ENCODE assay signal across 1 cellular context in genomic region chrX:2500091-2500680, GRCh38.
TF ChIP-seq lines count a peak whose summit lies in the region.

No MANE protein-coding gene starts in this region.

TF ChIP-seq in WTC11, 78 proteins besides CTCF, POLR2A, EP300 and RAD21 (continued from another document):
- TF ChIP-seq ATF6 (CRISPR knock-in tag; IDR thresholded peaks at IDR 0.05) (no peak), SP1 (CRISPR knock-in tag; conservative IDR thresholded peaks at IDR 0.05) (peak; percentile 10; the same call in 1 of the 2 replicates), TEAD4 (CRISPR knock-in tag; IDR thresholded peaks at IDR 0.05) (no peak), CREB1 (CRISPR knock-in tag; IDR thresholded peaks at IDR 0.05) (no peak), MLX (CRISPR knock-in tag; IDR thresholded peaks at IDR 0.05) (no peak), E2F1 (CRISPR knock-in tag; IDR thresholded peaks at IDR 0.05) (no peak), ZNF423 (CRISPR knock-in tag; IDR thresholded peaks at IDR 0.05) (peak; percentile 74), SMAD4 (CRISPR knock-in tag; IDR thresholded peaks at IDR 0.05) (no peak), ZMAT4 (CRISPR knock-in tag; IDR thresholded peaks at IDR 0.05) (no peak), NFYB (CRISPR knock-in tag; conservative IDR thresholded peaks at IDR 0.05; ENCODE audit: low read depth) (no peak), SOX15 (CRISPR knock-in tag; IDR thresholded peaks at IDR 0.05) (no peak), ZBTB21 (CRISPR knock-in tag; IDR thresholded peaks at IDR 0.05; ENCODE audit: borderline replicate concordance) (peak; percentile 46; the same call in 1 of the 2 replicates), FOXP1 (CRISPR knock-in tag; IDR thresholded peaks at IDR 0.05; ENCODE audit: borderline replicate concordance) (0 out of 2 replicates have a peak, but pooled peaks have one; percentile 55), ZNF121 (CRISPR knock-in tag; IDR thresholded peaks at IDR 0.05) (no peak), MAX (CRISPR knock-in tag; IDR thresholded peaks at IDR 0.05) (no peak), EMX1 (CRISPR knock-in tag; IDR thresholded peaks at IDR 0.05) (no peak), NR2C2 (CRISPR knock-in tag; IDR thresholded peaks at IDR 0.05) (no peak), SMAD3 (CRISPR knock-in tag; IDR thresholded peaks at IDR 0.05; ENCODE audit: borderline replicate concordance) (no peak), NR3C1 (CRISPR knock-in tag; conservative IDR thresholded peaks at IDR 0.05; ENCODE audit: low read depth) (no peak), PRDM15 (CRISPR knock-in tag; IDR thresholded peaks at IDR 0.05) (no peak), ZNF138 (CRISPR knock-in tag; conservative IDR thresholded peaks at IDR 0.05) (no peak), TP53 (CRISPR knock-in tag; IDR thresholded peaks at IDR 0.05) (0 out of 2 replicates have a peak, but pooled peaks have one; percentile 29), ATF1 (CRISPR knock-in tag; IDR thresholded peaks at IDR 0.05) (no peak), RELA (CRISPR knock-in tag; IDR thresholded peaks at IDR 0.05; ENCODE audit: borderline replicate concordance) (no peak), MXD4 (CRISPR knock-in tag; IDR thresholded peaks at IDR 0.05; ENCODE audit: borderline replicate concordance) (no peak), ERG (CRISPR knock-in tag; IDR thresholded peaks at IDR 0.05) (no peak), AR (CRISPR knock-in tag; IDR thresholded peaks at IDR 0.05) (no peak), HMGXB4 (CRISPR knock-in tag; IDR thresholded peaks at IDR 0.05) (peak; percentile 79; the same call in 1 of the 2 replicates), ZNF232 (CRISPR knock-in tag; IDR thresholded peaks at IDR 0.05) (no peak), CBFB (CRISPR knock-in tag; IDR thresholded peaks at IDR 0.05; ENCODE audit: low read depth) (no peak)
